ENCODE assay signal across 1 cellular context in genomic region chr12:53320352-53321195, GRCh38.
TF ChIP-seq lines count a peak whose summit lies in the region.

No MANE protein-coding gene starts in this region.

TF ChIP-seq in endothelial cell of umbilical vein, 7 proteins besides CTCF, POLR2A, EP300 and RAD21:
- no peak for TF ChIP-seq MAX (IDR thresholded peaks at IDR 0.05; ENCODE audit: insufficient read depth, insufficient read length)
- TF ChIP-seq FOS (IDR thresholded peaks at IDR 0.05; ENCODE audit: borderline replicate concordance, insufficient read depth, low read length): no peak
- TF ChIP-seq EZH2 (IDR thresholded peaks at IDR 0.05; ENCODE audit: borderline replicate concordance, low read depth, low read length, severe bottlenecking): no peak
